Comparison of ENCODE assay signal across 23 cellular contexts in genomic region chr7:32453286-32454011, GRCh38. TPM values are rescaled to one million over a fixed set of nuclear protein-coding genes. Genes with fewer than 3 reads are reported as not detected.
DNase-seq lines count a peak whose midpoint lies in the region; ATAC-seq and TF ChIP-seq lines count a peak whose summit lies in the region.
"Had no signal": no experiment of that assay in that cellular context is flagged by ENCODE, and none has a peak within 500 bp of the region (broad histone marks: within the 10 kb centered on the region; RNA-seq: fewer than 3 reads in every experiment).

No MANE protein-coding gene starts in this region.

- no peak for TF ChIP-seq EP300 in esophagus muscularis mucosa (IDR thresholded peaks at IDR 0.05)

- H3K27ac ChIP-seq in foreskin keratinocyte (no peak overlapping the region), esophagus muscularis mucosa (replicated peaks in 1 of 4) (no peak overlapping the region)
- H3K27ac ChIP-seq: ascending aorta, left lung, SJCRH30, skin epidermis had no signal

- ATAC-seq in foreskin keratinocyte = peak; percentile 89
- no peak for ATAC-seq in GM19397 (IDR thresholded peaks at IDR 0.05; ENCODE audit: unreplicated experiment)
- ATAC-seq in GM21576 (IDR thresholded peaks at IDR 0.05; ENCODE audit: unreplicated experiment) = no peak
- ATAC-seq: left lung, T-cell had no signal

- peak; percentile 4 for DNase-seq in SIG-M5 treated with dmso at 0.1 percent for 504 hours (lab: John Stamatoyannopoulos, UW; ENCODE audit: unreplicated experiment)
- DNase-seq in SIG-M5 (lab: John Stamatoyannopoulos, UW) = no peak
- peak; percentile 80 for DNase-seq in NCI-H69 (lab: John Stamatoyannopoulos, UW)
- peak; percentile 34 to 66 for DNase-seq in foreskin keratinocyte
- no peak for DNase-seq in esophagus muscularis mucosa (ENCODE audit: extremely low spot score)
- no peak for DNase-seq in COLO668 (lab: John Stamatoyannopoulos, UW; ENCODE audit: unreplicated experiment)
- DNase-seq: activated CD4-positive, alpha-beta T cell treated with anti-CD3 and anti-CD28 coated beads, Interleukin-2, amount 50 U/mL, for 4 hours; activated CD4-positive, CD25-positive, alpha-beta regulatory T cell; activated CD8-positive, alpha-beta memory T cell treated with anti-CD3 and anti-CD28 coated beads, Interleukin-2, amount 50 U/mL, for 48 hours; activated naive CD8-positive, alpha-beta T cell treated with anti-CD3 and anti-CD28 coated beads for 36 hours; COR-L47; glutamatergic neuron; left lung; naive B cell; NCI-H146; SJCRH30; stimulated activated CD4-positive, alpha-beta T cell treated with anti-CD3 and anti-CD28 coated beads, Interleukin-1b, Interleukin-23, amount 100 ng/mL, for 48 hours; T-cell had no signal

- intact Hi-C loops in esophagus muscularis mucosa (cut with DNase I) = no loop called here

- no peaks in the 10 kb centered on the region for H3K36me3 ChIP-seq in esophagus muscularis mucosa
- H3K36me3 ChIP-seq: ascending aorta, HAP-1, left lung, SJCRH30 had no signal

- H3K4me3 ChIP-seq in esophagus muscularis mucosa = no peak overlapping the region
- H3K4me3 ChIP-seq: ascending aorta, HAP-1, left lung, SJCRH30, skin epidermis had no signal

- H3K27me3 ChIP-seq in foreskin keratinocyte (peaks cover 6% of the 10 kb centered on the region), esophagus muscularis mucosa (no peaks in the 10 kb centered on the region)
- H3K27me3 ChIP-seq: ascending aorta, left lung had no signal

- no peaks in the 10 kb centered on the region for H3K9me3 ChIP-seq in esophagus muscularis mucosa
- H3K9me3 ChIP-seq: ascending aorta, HAP-1, left lung, SJCRH30 had no signal

- H3K4me1 ChIP-seq in foreskin keratinocyte (no peaks in the 10 kb centered on the region), esophagus muscularis mucosa (no peaks in the 10 kb centered on the region)
- H3K4me1 ChIP-seq: ascending aorta, HAP-1, left lung, SJCRH30 had no signal

- no peak for TF ChIP-seq POLR2A in esophagus muscularis mucosa (IDR thresholded peaks at IDR 0.05; ENCODE audit: low read depth)

- TF ChIP-seq CTCF in foreskin keratinocyte (conservative IDR thresholded peaks at IDR 0.05) (no peak), esophagus muscularis mucosa (IDR thresholded peaks at IDR 0.05) (no peak)

- WGBS in esophagus muscularis mucosa = 66% methylated on average over 8 of the region's 8 CpGs

RNA-seq across cellular contexts. Expression of gene LSM5, which starts 36.7 kb away (rescaled TPM):
- 81.9 and 90.5 TPM in 2 replicates for total RNA-seq in foreskin keratinocyte
- 126 and 150 TPM in 2 replicates for polyA plus RNA-seq in foreskin keratinocyte
- total RNA-seq in esophagus muscularis mucosa = 10 to 100 TPM; 10.1 to 15.6 (median 12.6) TPM

RNA-seq across cellular contexts. Expression of gene AVL9, which starts 41.8 kb away (rescaled TPM):
- total RNA-seq in foreskin keratinocyte (26.5 and 33.1 TPM in 2 replicates), esophagus muscularis mucosa (10 to 100 TPM; 18.8 to 27.7 (median 21.3) TPM)
- polyA plus RNA-seq in foreskin keratinocyte = 12.6 and 12.7 TPM in 2 replicates

Comparison
In these comparisons a context has a peak if more than half of its experiments do, and no peak if none do; other contexts are left out.
1. DNase-seq: peak in SIG-M5 treated with dmso at 0.1 percent for 504 hours (single experiment), NCI-H69 (single experiment) and foreskin keratinocyte (2 of 2); none in SIG-M5 (single experiment), esophagus muscularis mucosa (single experiment) and COLO668 (single experiment).